Comparison of ENCODE assay signal across 16 cellular contexts in genomic region chr14:73582110-73582974, GRCh38. TPM values are rescaled to one million over a fixed set of nuclear protein-coding genes. Genes with fewer than 3 reads are reported as not detected.
"Had no signal": no experiment of that assay in that cellular context is flagged by ENCODE, and none has a peak within 500 bp of the region (broad histone marks: within the 10 kb centered on the region; RNA-seq: fewer than 3 reads in every experiment).

No MANE protein-coding gene starts in this region.

RNA-seq across cellular contexts. Expression of gene HEATR4, which starts 23.6 kb away (rescaled TPM):
- total RNA-seq: activated naive CD4-positive, alpha-beta T cell treated with anti-CD3 and anti-CD28 coated beads, Interleukin-2, amount 50 U/mL, for 72 hours; dermis blood vessel endothelial cell; smooth muscle cell; T-helper 1 cell treated with Interleukin-12 subunit alpha and Interleukin-12 subunit beta and Interleukin-4 antibody, amounts not matched to agents 30 ng/mL and 1 ng/mL, for 36 hours had no signal

RNA-seq across cellular contexts. Expression of gene ACOT6, which starts 30.0 kb away (rescaled TPM):
- total RNA-seq: activated naive CD4-positive, alpha-beta T cell treated with anti-CD3 and anti-CD28 coated beads, Interleukin-2, amount 50 U/mL, for 72 hours; activated T-cell treated with anti-CD3 and anti-CD28 coated beads, Interleukin-2, amount 50 U/mL, for 72 hours; body of pancreas; dermis blood vessel endothelial cell; esophagus muscularis mucosa; foreskin keratinocyte; kidney; mesothelial cell of epicardium; ovary; progenitor cell of endocrine pancreas; renal cortical epithelial cell; sigmoid colon; smooth muscle cell; T-helper 1 cell treated with Interleukin-12 subunit alpha and Interleukin-12 subunit beta and Interleukin-4 antibody, amounts not matched to agents 30 ng/mL and 1 ng/mL, for 36 hours; temporal lobe; urinary bladder had no signal
